ENCODE assay signal across 2 cellular contexts in the genomic region with DNA sequence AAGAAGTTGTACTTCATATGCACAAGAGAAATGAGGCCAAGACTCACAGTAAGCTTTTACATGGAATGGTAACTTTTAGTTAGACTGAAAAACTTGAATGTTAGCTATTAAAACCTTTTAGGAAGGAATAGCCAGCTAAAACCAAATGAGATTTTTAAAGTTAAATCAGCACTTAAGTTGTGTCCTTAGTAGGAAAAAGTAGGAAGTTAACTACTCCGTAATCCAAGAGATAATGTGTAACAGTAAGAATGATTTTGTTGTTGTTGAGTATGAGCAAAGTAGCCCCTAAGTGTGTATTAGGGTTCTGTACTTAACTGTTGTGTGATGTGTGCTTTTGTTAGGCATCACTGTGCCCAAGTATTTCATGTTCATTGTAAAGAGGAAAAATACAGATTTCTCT.
TF ChIP-seq lines count a peak whose summit lies in the region.

No MANE protein-coding gene starts in this region.

TF ChIP-seq in WTC11, 78 proteins besides CTCF, POLR2A, EP300 and RAD21:
- TF ChIP-seq AR (CRISPR knock-in tag; IDR thresholded peaks at IDR 0.05) (no peak), HMGA2 (CRISPR knock-in tag; IDR thresholded peaks at IDR 0.05) (no peak), ZNF317 (CRISPR knock-in tag; IDR thresholded peaks at IDR 0.05; ENCODE audit: borderline replicate concordance, low read depth) (no peak), FOXJ3 (CRISPR knock-in tag; IDR thresholded peaks at IDR 0.05; ENCODE audit: borderline replicate concordance) (no peak), FOXP4 (CRISPR knock-in tag; IDR thresholded peaks at IDR 0.05) (no peak), ZNF232 (CRISPR knock-in tag; IDR thresholded peaks at IDR 0.05) (no peak), TCF7 (CRISPR knock-in tag; IDR thresholded peaks at IDR 0.05; ENCODE audit: low read depth) (no peak), ZNF396 (CRISPR knock-in tag; IDR thresholded peaks at IDR 0.05; ENCODE audit: borderline replicate concordance) (no peak), NFE2L1 (CRISPR knock-in tag; IDR thresholded peaks at IDR 0.05) (no peak), CBFB (CRISPR knock-in tag; IDR thresholded peaks at IDR 0.05; ENCODE audit: low read depth) (no peak), ZNF219 (CRISPR knock-in tag; IDR thresholded peaks at IDR 0.05; ENCODE audit: borderline replicate concordance) (no peak), MYBL2 (CRISPR knock-in tag; IDR thresholded peaks at IDR 0.05) (no peak)
- TF ChIP-seq, protein P1, sequence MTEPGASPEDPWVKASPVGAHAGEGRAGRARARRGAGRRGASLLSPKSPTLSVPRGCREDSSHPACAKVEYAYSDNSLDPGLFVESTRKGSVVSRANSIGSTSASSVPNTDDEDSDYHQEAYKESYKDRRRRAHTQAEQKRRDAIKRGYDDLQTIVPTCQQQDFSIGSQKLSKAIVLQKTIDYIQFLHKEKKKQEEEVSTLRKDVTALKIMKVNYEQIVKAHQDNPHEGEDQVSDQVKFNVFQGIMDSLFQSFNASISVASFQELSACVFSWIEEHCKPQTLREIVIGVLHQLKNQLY (CRISPR knock-in tag; IDR thresholded peaks at IDR 0.05): no peak
- TF ChIP-seq, protein P2, sequence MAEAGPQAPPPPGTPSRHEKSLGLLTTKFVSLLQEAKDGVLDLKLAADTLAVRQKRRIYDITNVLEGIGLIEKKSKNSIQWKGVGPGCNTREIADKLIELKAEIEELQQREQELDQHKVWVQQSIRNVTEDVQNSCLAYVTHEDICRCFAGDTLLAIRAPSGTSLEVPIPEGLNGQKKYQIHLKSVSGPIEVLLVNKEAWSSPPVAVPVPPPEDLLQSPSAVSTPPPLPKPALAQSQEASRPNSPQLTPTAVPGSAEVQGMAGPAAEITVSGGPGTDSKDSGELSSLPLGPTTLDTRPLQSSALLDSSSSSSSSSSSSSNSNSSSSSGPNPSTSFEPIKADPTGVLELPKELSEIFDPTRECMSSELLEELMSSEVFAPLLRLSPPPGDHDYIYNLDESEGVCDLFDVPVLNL (CRISPR knock-in tag; IDR thresholded peaks at IDR 0.05; ENCODE audit: borderline replicate concordance, low read depth): no peak
- TF ChIP-seq, protein P3, sequence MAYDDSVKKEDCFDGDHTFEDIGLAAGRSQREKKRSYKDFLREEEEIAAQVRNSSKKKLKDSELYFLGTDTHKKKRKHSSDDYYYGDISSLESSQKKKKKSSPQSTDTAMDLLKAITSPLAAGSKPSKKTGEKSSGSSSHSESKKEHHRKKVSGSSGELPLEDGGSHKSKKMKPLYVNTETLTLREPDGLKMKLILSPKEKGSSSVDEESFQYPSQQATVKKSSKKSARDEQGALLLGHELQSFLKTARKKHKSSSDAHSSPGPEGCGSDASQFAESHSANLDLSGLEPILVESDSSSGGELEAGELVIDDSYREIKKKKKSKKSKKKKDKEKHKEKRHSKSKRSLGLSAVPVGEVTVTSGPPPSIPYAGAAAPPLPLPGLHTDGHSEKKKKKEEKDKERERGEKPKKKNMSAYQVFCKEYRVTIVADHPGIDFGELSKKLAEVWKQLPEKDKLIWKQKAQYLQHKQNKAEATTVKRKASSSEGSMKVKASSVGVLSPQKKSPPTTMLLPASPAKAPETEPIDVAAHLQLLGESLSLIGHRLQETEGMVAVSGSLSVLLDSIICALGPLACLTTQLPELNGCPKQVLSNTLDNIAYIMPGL (CRISPR knock-in tag; IDR thresholded peaks at IDR 0.05): no peak
- TF ChIP-seq, protein P4, sequence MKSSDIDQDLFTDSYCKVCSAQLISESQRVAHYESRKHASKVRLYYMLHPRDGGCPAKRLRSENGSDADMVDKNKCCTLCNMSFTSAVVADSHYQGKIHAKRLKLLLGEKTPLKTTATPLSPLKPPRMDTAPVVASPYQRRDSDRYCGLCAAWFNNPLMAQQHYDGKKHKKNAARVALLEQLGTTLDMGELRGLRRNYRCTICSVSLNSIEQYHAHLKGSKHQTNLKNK (CRISPR knock-in tag; IDR thresholded peaks at IDR 0.05): no peak
- TF ChIP-seq, protein P5, sequence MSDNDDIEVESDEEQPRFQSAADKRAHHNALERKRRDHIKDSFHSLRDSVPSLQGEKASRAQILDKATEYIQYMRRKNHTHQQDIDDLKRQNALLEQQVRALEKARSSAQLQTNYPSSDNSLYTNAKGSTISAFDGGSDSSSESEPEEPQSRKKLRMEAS (CRISPR knock-in tag; IDR thresholded peaks at IDR 0.05): no peak
TF ChIP-seq in WTC11: peak in this region for 0.

TF ChIP-seq in endothelial cell of umbilical vein, 7 proteins besides CTCF, POLR2A, EP300 and RAD21:
- no peak for TF ChIP-seq MYC (IDR thresholded peaks at IDR 0.05; ENCODE audit: low read depth, low read length)
- TF ChIP-seq FOS (IDR thresholded peaks at IDR 0.05; ENCODE audit: borderline replicate concordance, insufficient read depth, low read length): no peak
- no peak for TF ChIP-seq POLR2AphosphoS5 (IDR thresholded peaks at IDR 0.05; ENCODE audit: insufficient read depth, low read depth, low read length)
- no peak for TF ChIP-seq JUN (IDR thresholded peaks at IDR 0.05; ENCODE audit: borderline replicate concordance, insufficient read depth, insufficient read length, low read depth)
- TF ChIP-seq GATA2 (IDR thresholded peaks at IDR 0.05; ENCODE audit: insufficient read depth, insufficient read length, low read depth, low read length): no peak
- TF ChIP-seq, protein P5 (IDR thresholded peaks at IDR 0.05; ENCODE audit: insufficient read depth, insufficient read length): no peak
- TF ChIP-seq EZH2 (IDR thresholded peaks at IDR 0.05; ENCODE audit: borderline replicate concordance, low read depth, low read length, severe bottlenecking): no peak
